8 cellular contexts compared by ENCODE assay signal in genomic region chr11:123301696-123302400, GRCh38.
A peak's percentile ranks its signal among the peaks of the same experiment; 100 is the strongest.
DNase-seq lines count a peak whose midpoint lies in the region; ATAC-seq and TF ChIP-seq lines count a peak whose summit lies in the region.

No MANE protein-coding gene starts in this region.

- no peaks in the 10 kb centered on the region for H4K20me1 ChIP-seq in DOHH2 (ENCODE audit: control insufficient read depth, insufficient read depth, low read depth, low read length)
- H4K20me1 ChIP-seq in GM23248 (ENCODE audit: insufficient read depth), result no peaks in the 10 kb centered on the region
- no peaks in the 10 kb centered on the region for H4K20me1 ChIP-seq in MM.1S (ENCODE audit: insufficient read depth, low read length)

- TF ChIP-seq CTCF in DOHH2 (IDR thresholded peaks at IDR 0.05; ENCODE audit: low read depth, low read length, poor library complexity, severe bottlenecking), result peak; percentile 85
- TF ChIP-seq CTCF in MM.1S (IDR thresholded peaks at IDR 0.05; ENCODE audit: low read length), result peak; percentile 81
- peak; percentile 91 for TF ChIP-seq CTCF in lower lobe of right lung (IDR thresholded peaks at IDR 0.05)

- H3F3A ChIP-seq in DOHH2 (ENCODE audit: control insufficient read depth, insufficient read depth), result peaks cover 6% of the 10 kb centered on the region
- peaks cover 17% of the 10 kb centered on the region; the same call in 1 of the 2 replicates for H3F3A ChIP-seq in GM23248 (ENCODE audit: insufficient read depth)
- H3F3A ChIP-seq in MM.1S (ENCODE audit: insufficient read depth, low read length), result 0 out of 2 replicates have a peak, but pooled peaks cover 11% of the 10 kb centered on the region

- H3K9me3 ChIP-seq in DOHH2 (ENCODE audit: control insufficient read depth, insufficient read depth, low read length), result peaks cover 13% of the 10 kb centered on the region
- no peaks in the 10 kb centered on the region for H3K9me3 ChIP-seq in GM23248 (ENCODE audit: low read depth)
- H3K9me3 ChIP-seq in MM.1S (replicated peaks; ENCODE audit: insufficient read depth, low read length), result no peaks in the 10 kb centered on the region
- H3K9me3 ChIP-seq in lower lobe of right lung, result no peaks in the 10 kb centered on the region

- 3 to 4% methylated on average over 43 to 45 of the region's 56 CpGs for WGBS in GM23248 (ENCODE audit: low coverage in 1 of 2, low lambda C conversion rate in 2 of 2, missing lambda C conversion rate in 2 of 2), 2 experiments

- H3K4me2 ChIP-seq in DOHH2 (ENCODE audit: low read length) (peak overlapping the region; percentile 62), GM23248 (ENCODE audit: unreplicated experiment) (peak overlapping the region; percentile 88), MM.1S (ENCODE audit: low read depth, low read length) (peak overlapping the region; percentile 60)

- H3K9me2 ChIP-seq in DOHH2 (replicated peaks; ENCODE audit: control insufficient read depth, low read length) (no peaks in the 10 kb centered on the region), GM23248 (ENCODE audit: insufficient read depth) (no peaks in the 10 kb centered on the region), MM.1S (replicated peaks; ENCODE audit: insufficient read depth, low read length) (no peaks in the 10 kb centered on the region)

- peak overlapping the region; percentile 54 for H3K4me3 ChIP-seq in DOHH2 (ENCODE audit: low read length)
- peak overlapping the region; percentile 65 for H3K4me3 ChIP-seq in GM23248
- H3K4me3 ChIP-seq in MM.1S (ENCODE audit: low read length), result peak overlapping the region; percentile 30; the same call in 1 of the 2 replicates
- peak overlapping the region; percentile 53 for H3K4me3 ChIP-seq in lower lobe of right lung

- ATAC-seq in lower lobe of right lung, result peak; percentile 90 to 92

- peak overlapping the region; percentile 79 for H2AFZ ChIP-seq in GM23248
- H2AFZ ChIP-seq in MM.1S (ENCODE audit: low read length), result peak overlapping the region; percentile 56

- H3K4me1 Mint-ChIP-seq in dendritic cell treated with granulocyte-macrophage colony-stimulating factor and Interleukin-4, amounts not matched to agents 40 ng/mL and 50 ng/mL, for 4 days (ENCODE audit: low read depth), result peaks cover 27% of the 10 kb centered on the region

- DNase-seq in GM23248 (peak; percentile 76), MM.1S (peak; percentile 45), lower lobe of right lung (peak; percentile 74), DMS79 treated with DMSO at 0.1 percent for 48 hours (lab: John Stamatoyannopoulos, UW) (no peak)
- DNase-seq in activated CD4-positive, alpha-beta T cell treated with anti-CD3 and anti-CD28 coated beads for 4 hours, result peak; percentile 60 to 65
- DNase-seq in stimulated activated CD4-positive, alpha-beta T cell treated with anti-CD3 and anti-CD28 coated beads, TNF-alpha, amount 100 ng/mL, for 24 hours (ENCODE audit: low read depth in 3 of 3), result peak; percentile 41 to 80 (median 62)

- H3K36me3 ChIP-seq in DOHH2 (ENCODE audit: control insufficient read depth, low read length) (0 out of 2 replicates have a peak, but pooled peaks cover 2% of the 10 kb centered on the region), GM23248 (ENCODE audit: low read depth) (no peaks in the 10 kb centered on the region), MM.1S (replicated peaks; ENCODE audit: insufficient read depth, low read length) (no peaks in the 10 kb centered on the region), lower lobe of right lung (no peaks in the 10 kb centered on the region)

- peak overlapping the region; percentile 60 for H3K27ac Mint-ChIP-seq in dendritic cell treated with granulocyte-macrophage colony-stimulating factor and Interleukin-4, amounts not matched to agents 40 ng/mL and 50 ng/mL, for 4 days

- H3K4me1 ChIP-seq in DOHH2 (ENCODE audit: control insufficient read depth, low read length), result peaks cover 55% of the 10 kb centered on the region
- H3K4me1 ChIP-seq in GM23248 (ENCODE audit: insufficient read depth), result peaks cover 14% of the 10 kb centered on the region
- H3K4me1 ChIP-seq in MM.1S (ENCODE audit: low read length), result peaks cover 28% of the 10 kb centered on the region
- H3K4me1 ChIP-seq in lower lobe of right lung, result peaks cover 21% of the 10 kb centered on the region

- H3K27ac ChIP-seq in DOHH2 (ENCODE audit: low read depth, low read length) (0 out of 2 replicates have a peak overlapping the region, but pooled peaks have one; percentile 13), GM23248 (peak overlapping the region; percentile 33), MM.1S (ENCODE audit: low read length) (no peak overlapping the region), lower lobe of right lung (no peak overlapping the region)

- H3K27me3 Mint-ChIP-seq in dendritic cell treated with granulocyte-macrophage colony-stimulating factor and Interleukin-4, amounts not matched to agents 40 ng/mL and 50 ng/mL, for 4 days, result peaks cover 27% of the 10 kb centered on the region

- H3K27me3 ChIP-seq in DOHH2 (ENCODE audit: control insufficient read depth, low read length) (no peaks in the 10 kb centered on the region), GM23248 (replicated peaks; ENCODE audit: insufficient read depth) (no peaks in the 10 kb centered on the region), MM.1S (replicated peaks; ENCODE audit: insufficient read depth, low read length) (no peaks in the 10 kb centered on the region), lower lobe of right lung (ENCODE audit: low read depth) (peaks cover 30% of the 10 kb centered on the region)

- peak overlapping the region; percentile 41 for H3K9ac ChIP-seq in GM23248
- no peak overlapping the region for H3K9ac ChIP-seq in MM.1S (ENCODE audit: low read length)

- H3K36me3 Mint-ChIP-seq in dendritic cell treated with granulocyte-macrophage colony-stimulating factor and Interleukin-4, amounts not matched to agents 40 ng/mL and 50 ng/mL, for 4 days (ENCODE audit: low read depth), result no peaks in the 10 kb centered on the region

- in situ Hi-C loops in GM23248 (cut with MboI), result loop anchor here (5.0 kb wide), 1 partner anchor 175 kb away; no protein-coding TSS in a partner anchor

- H3K79me2 ChIP-seq in DOHH2 (ENCODE audit: control insufficient read depth, low read length) (no peaks in the 10 kb centered on the region), GM23248 (ENCODE audit: insufficient read depth) (no peaks in the 10 kb centered on the region), MM.1S (ENCODE audit: low read length) (no peaks in the 10 kb centered on the region)

- H3K4me3 Mint-ChIP-seq in dendritic cell treated with granulocyte-macrophage colony-stimulating factor and Interleukin-4, amounts not matched to agents 40 ng/mL and 50 ng/mL, for 4 days, result peak overlapping the region; percentile 77

- intact Hi-C loops in dendritic cell treated with granulocyte-macrophage colony-stimulating factor and Interleukin-4, amounts not matched to agents 40 ng/mL and 50 ng/mL, for 4 days (cut with micrococcal nuclease), result loop anchor here (1.0 to 10.0 kb wide), 2 partner anchors 103 to 176 kb away; no protein-coding TSS in a partner anchor
- intact Hi-C loops in lower lobe of right lung (cut with DNase I), result loop anchor here (5.0 kb wide), 1 partner anchor 175 kb away; no protein-coding TSS in a partner anchor

- H3K9me3 Mint-ChIP-seq in dendritic cell treated with granulocyte-macrophage colony-stimulating factor and Interleukin-4, amounts not matched to agents 40 ng/mL and 50 ng/mL, for 4 days, result no peaks in the 10 kb centered on the region

Comparison
In these comparisons a context has a peak if more than half of its experiments do, and no peak if none do; other contexts are left out.
1. H3K27ac ChIP-seq: peak in DOHH2 (single experiment) and GM23248 (single experiment); none in MM.1S (single experiment) and lower lobe of right lung (single experiment).
2. Peak in every context shown above with its lines, with median percentiles within 50 percentile points of each other: H3K4me2 ChIP-seq, H3K4me3 ChIP-seq and CTCF ChIP-seq.